In genomic region chr19:6097911-6098310, GRCh38 we compare ENCODE assay signal across 30 cellular contexts. TPM values are rescaled to one million over a fixed set of nuclear protein-coding genes. Genes with fewer than 3 reads are reported as not detected.
A peak's percentile ranks its signal among the peaks of the same experiment; 100 is the strongest.
DNase-seq lines count a peak whose midpoint lies in the region; ATAC-seq and TF ChIP-seq lines count a peak whose summit lies in the region.
"Had no signal": no experiment of that assay in that cellular context is flagged by ENCODE, and none has a peak within 500 bp of the region (broad histone marks: within the 10 kb centered on the region; RNA-seq: fewer than 3 reads in every experiment).

No MANE protein-coding gene starts in this region.

- TF ChIP-seq POLR2A in heart left ventricle (IDR thresholded peaks at IDR 0.05) = no peak
- TF ChIP-seq POLR2A in uterus (IDR thresholded peaks at IDR 0.05) = no peak

- DNase-seq in right cardiac atrium (no peak), heart left ventricle (no peak), fibroblast of the aortic adventitia (ENCODE audit: low read depth) (peak; percentile 37), uterus (no peak), GM03348 (ENCODE audit: low spot score) (no peak), AG08395 (ENCODE audit: low spot score) (no peak)
- DNase-seq: activated CD8-positive, alpha-beta T cell treated with anti-CD3 and anti-CD28 coated beads for 36 hours; central memory CD4-positive, alpha-beta T cell; dermis blood vessel endothelial cell; DMS153; glutamatergic neuron; H9; KBM-7; MG63; NCI-H1417; NCI-H748 treated with DMSO at 0.1 percent for 48 hours; SJCRH30; stimulated activated CD4-positive, alpha-beta T cell treated with anti-CD3 and anti-CD28 coated beads, Interleukin-15, amount 100 ng/mL, for 24 hours; stimulated activated naive B cell treated with anti-CD40 and anti-IgM and Interleukin-4, amounts not matched to agents 10 μg/mL and 1 μg/mL and 100 μg/mL, for 72 hours; thyroid gland had no signal

- ATAC-seq in right cardiac atrium = no peak
- no peak for ATAC-seq in heart left ventricle
- ATAC-seq in HG03108 (IDR thresholded peaks at IDR 0.05; ENCODE audit: unreplicated experiment) = no peak
- ATAC-seq: activated CD4-positive, CD25-positive, alpha-beta regulatory T cell treated with anti-CD3 and anti-CD28 coated beads, Interleukin-2, amount 50 U/mL, for 24 hours; activated CD8-positive, alpha-beta T cell treated with anti-CD3 and anti-CD28 coated beads for 36 hours; activated naive CD4-positive, alpha-beta T cell treated with anti-CD3 and anti-CD28 coated beads, Interleukin-2, amount 50 U/mL, for 72 hours; stimulated activated naive B cell treated with anti-CD40 and anti-IgM and Interleukin-4, amounts not matched to agents 10 μg/mL and 1 μg/mL and 100 μg/mL, for 72 hours had no signal

- no peak overlapping the region for H3K9ac ChIP-seq in rectal smooth muscle tissue (ENCODE audit: low read length)
- H3K9ac ChIP-seq: BLaER1 had no signal

- H3K4me1 ChIP-seq in right cardiac atrium (ENCODE audit: control insufficient read depth, insufficient read depth, low read length) (peaks cover 6% of the 10 kb centered on the region), heart left ventricle (peaks cover 0 to 54% (median 30%) of the 10 kb centered on the region in 12 donors), rectal smooth muscle tissue (ENCODE audit: control insufficient read depth, insufficient read depth, low read length) (peaks cover 50% of the 10 kb centered on the region), uterus (peaks cover 0 to 10% of the 10 kb centered on the region in 2 donors)
- H3K4me1 ChIP-seq: SJCRH30 had no signal

- WGBS in right cardiac atrium = 88% methylated on average over 4 of the region's 4 CpGs
- 90 to 93% (median 92%) methylated on average over 4 of the region's 4 CpGs for WGBS in heart left ventricle, 4 donors

- TF ChIP-seq CTCF in heart left ventricle (IDR thresholded peaks at IDR 0.05) = no peak
- no peak for TF ChIP-seq CTCF in fibroblast of the aortic adventitia (IDR thresholded peaks at IDR 0.05; ENCODE audit: insufficient read depth, low read length)
- TF ChIP-seq CTCF in uterus (IDR thresholded peaks at IDR 0.05) = no peak

- intact Hi-C loops in right cardiac atrium (cut with DNase I) = no loop called here
- intact Hi-C loops in heart left ventricle (cut with DNase I) = loop anchor here in 1 of 10 donors (5.0 kb wide), 1 partner anchor 36 kb away; no protein-coding TSS in a partner anchor
- intact Hi-C loops in uterus (cut with DNase I; ENCODE audit: low total_unique reads) = no loop called here

- H3K9me3 ChIP-seq in right cardiac atrium (ENCODE audit: control insufficient read depth, low read length) (no peaks in the 10 kb centered on the region), heart left ventricle (no peaks in the 10 kb centered on the region), uterus (no peaks in the 10 kb centered on the region)
- H3K9me3 ChIP-seq: BLaER1, MG63, SJCRH30, thyroid gland had no signal

- peak overlapping the region; percentile 70 for H3K27ac ChIP-seq in right cardiac atrium (ENCODE audit: low read length)
- peak overlapping the region in 5 of 12 donors; percentile 1 to 76 (median 62) for H3K27ac ChIP-seq in heart left ventricle
- H3K27ac ChIP-seq in rectal smooth muscle tissue (ENCODE audit: low read depth, low read length) = peak overlapping the region; percentile 87
- H3K27ac ChIP-seq in uterus = peak overlapping the region; percentile 72 to 73
- H3K27ac ChIP-seq: BLaER1, SJCRH30, thyroid gland had no signal

- no peak overlapping the region for H3K4me3 ChIP-seq in right cardiac atrium (ENCODE audit: low read length)
- no peak overlapping the region for H3K4me3 ChIP-seq in heart left ventricle
- H3K4me3 ChIP-seq in fibroblast of the aortic adventitia (ENCODE audit: low read depth, low read length) = no peak overlapping the region
- H3K4me3 ChIP-seq in rectal smooth muscle tissue (ENCODE audit: low read length) = no peak overlapping the region
- H3K4me3 ChIP-seq in uterus = no peak overlapping the region
- H3K4me3 ChIP-seq: BLaER1, MG63, SJCRH30, thyroid gland had no signal

- no peaks in the 10 kb centered on the region for H3K27me3 ChIP-seq in right cardiac atrium (ENCODE audit: control insufficient read depth, insufficient read depth)
- H3K27me3 ChIP-seq in heart left ventricle = no peaks in the 10 kb centered on the region
- H3K27me3 ChIP-seq in rectal smooth muscle tissue (ENCODE audit: control insufficient read depth, insufficient read depth, low read length) = no peaks in the 10 kb centered on the region
- H3K27me3 ChIP-seq in uterus = no peaks in the 10 kb centered on the region
- H3K27me3 ChIP-seq: BLaER1, MG63, SJCRH30, thyroid gland had no signal

- H3K36me3 ChIP-seq in heart left ventricle (no peaks in the 10 kb centered on the region), rectal smooth muscle tissue (ENCODE audit: control insufficient read depth, insufficient read depth, low read length) (no peaks in the 10 kb centered on the region), uterus (no peaks in the 10 kb centered on the region)
- H3K36me3 ChIP-seq: BLaER1, MG63, SJCRH30, thyroid gland had no signal

RNA-seq across cellular contexts. Expression of gene RFX2, which starts 12.4 kb away (rescaled TPM):
- 10 to 100 TPM in 2 of 4 donors, 1 to 10 TPM in 2; 5.1 to 15.9 (median 9.6) TPM for total RNA-seq in right cardiac atrium
- polyA plus RNA-seq in right cardiac atrium = 8.2 TPM
- 10 to 100 TPM in 1 of 9 donors, 1 to 10 TPM in 8; 2.8 to 20.0 (median 5.8) TPM for total RNA-seq in heart left ventricle
- polyA plus RNA-seq in heart left ventricle = 1 to 10 TPM; 6.9 to 7.0 TPM
- total RNA-seq in fibroblast of the aortic adventitia (ENCODE audit: low replicate concordance) = 10.7 and 14.2 TPM in 2 replicates
- 10 to 100 TPM; 10.5 to 77.9 (median 22.8) TPM for total RNA-seq in uterus

RNA-seq across cellular contexts. Expression of gene ACSBG2, which starts 37.6 kb away (rescaled TPM):
- not detected for total RNA-seq in right cardiac atrium
- polyA plus RNA-seq in right cardiac atrium = not detected
- not detected for total RNA-seq in heart left ventricle
- polyA plus RNA-seq in heart left ventricle = not detected
- total RNA-seq in fibroblast of the aortic adventitia (ENCODE audit: low replicate concordance) = 0.18 TPM in 1 of 2 replicates, not detected in the other
- not detected for total RNA-seq in uterus
- total RNA-seq: activated CD8-positive, alpha-beta T cell treated with anti-CD3 and anti-CD28 coated beads for 36 hours; activated T-helper 2 cell treated with anti-CD3 and anti-CD28 coated beads, Interferon-gamma antibody, Interleukin-2, Interleukin-4, amounts not matched to agents 10 μg/mL and 5 μg/mL and 100 μg/mL, durations not matched to agents 14 hours and 24 hours and 36 hours; dermis blood vessel endothelial cell; H9; HT1080; lung microvascular endothelial cell; mucosa of gallbladder; SJCRH30 had no signal
- polyA plus RNA-seq: keratinocyte had no signal
